Comparison of ENCODE assay signal across 8 cellular contexts in genomic region chr3:50347187-50347813, GRCh38. TPM values are rescaled to one million over a fixed set of nuclear protein-coding genes. Genes with fewer than 3 reads are reported as not detected.
DNase-seq lines count a peak whose midpoint lies in the region; ATAC-seq and TF ChIP-seq lines count a peak whose summit lies in the region.

No MANE protein-coding gene starts in this region.

- peak; percentile 57 for TF ChIP-seq CTCF in lower lobe of right lung (IDR thresholded peaks at IDR 0.05)

- DNase-seq in Right ventricle myocardium inferior (ENCODE audit: missing footprints), result peak; percentile 76
- no peak for DNase-seq in cardiac septum (ENCODE audit: low spot score)
- peak; percentile 50 for DNase-seq in NCI-H345 (lab: John Stamatoyannopoulos, UW)
- peak; percentile 58 to 64 for DNase-seq in activated CD4-positive, alpha-beta T cell treated with anti-CD3 and anti-CD28 coated beads for 24 hours (ENCODE audit: low read depth in 2 of 2)
- peak; percentile 84 for DNase-seq in cerebellum (ENCODE audit: low spot score)
- peak; percentile 78 for DNase-seq in lower lobe of right lung
- DNase-seq in stimulated activated CD8-positive, alpha-beta memory T cell treated with anti-CD3 and anti-CD28 coated beads, Interleukin-4, amount 100 ng/mL, for 48 hours, result peak; percentile 81

- no peak overlapping the region for H3K4me3 ChIP-seq in lower lobe of right lung

- intact Hi-C loops in Right ventricle myocardium inferior (cut with DNase I) (loop anchor here (5.0 kb wide), 1 partner anchor 265 kb away; the partner anchor contains the start of gene CISH), cardiac septum (cut with DNase I) (loop anchor here (2.0 kb wide), 1 partner anchor 196 kb away; no protein-coding TSS in a partner anchor), lower lobe of right lung (cut with DNase I) (no loop called here)

- H3K27ac ChIP-seq in lower lobe of right lung, result no peak overlapping the region

- H3K9me3 ChIP-seq in lower lobe of right lung, result no peaks in the 10 kb centered on the region

- no peaks in the 10 kb centered on the region for H3K27me3 ChIP-seq in lower lobe of right lung (ENCODE audit: low read depth)

- H3K36me3 ChIP-seq in lower lobe of right lung, result peaks cover 16% of the 10 kb centered on the region

- peaks cover 52% of the 10 kb centered on the region for H3K4me1 ChIP-seq in lower lobe of right lung

- ATAC-seq in Right ventricle myocardium inferior (no peak), lower lobe of right lung (peak; percentile 2 to 4), GM18520 (IDR thresholded peaks at IDR 0.05; ENCODE audit: unreplicated experiment) (no peak)

RNA-seq across cellular contexts. Expression of gene ZMYND10, which starts 1.8 kb away (rescaled TPM):
- total RNA-seq in Right ventricle myocardium inferior (not detected), cardiac septum (0.35 TPM), cerebellum (5.4 TPM), lower lobe of right lung (32.8 TPM)

RNA-seq across cellular contexts. Expression of gene NPRL2, which starts 3.3 kb away (rescaled TPM):
- total RNA-seq in Right ventricle myocardium inferior (16.7 TPM), cardiac septum (19.1 TPM), cerebellum (22.4 TPM), lower lobe of right lung (17.7 TPM)

RNA-seq across cellular contexts. Expression of gene CYB561D2, which starts 3.4 kb away (rescaled TPM):
- total RNA-seq in Right ventricle myocardium inferior (6.3 TPM), cardiac septum (6.4 TPM), cerebellum (10.1 TPM), lower lobe of right lung (21.7 TPM)

RNA-seq across cellular contexts. Expression of gene RASSF1, which starts 6.7 kb away (rescaled TPM):
- total RNA-seq in Right ventricle myocardium inferior (14.7 TPM), cardiac septum (11.0 TPM), cerebellum (11.3 TPM), lower lobe of right lung (39.5 TPM)

RNA-seq across cellular contexts. Expression of gene TMEM115, which starts 12.0 kb away (rescaled TPM):
- total RNA-seq in Right ventricle myocardium inferior (26.4 TPM), cardiac septum (26.6 TPM), cerebellum (16.4 TPM), lower lobe of right lung (37.5 TPM)

Comparison
In these comparisons a context has a peak if more than half of its experiments do, and no peak if none do; other contexts are left out.
1. ATAC-seq: peak in lower lobe of right lung (2 of 2); none in Right ventricle myocardium inferior (single experiment) and GM18520 (single experiment).